ENCODE assay signal across 18 cellular contexts in genomic region chr13:112994781-112995355, GRCh38.
"Had no signal": no experiment of that assay in that cellular context is flagged by ENCODE, and none has a peak within 500 bp of the region (broad histone marks: within the 10 kb centered on the region; RNA-seq: fewer than 3 reads in every experiment).

No MANE protein-coding gene starts in this region.

- H3K27ac Mint-ChIP-seq: activated CD4-positive, alpha-beta T cell treated with anti-CD3 and anti-CD28 coated beads, Interleukin-2, amount 10 ng/mL, durations not matched to agents 7 days and 5 days; activated CD8-positive, alpha-beta T cell treated with anti-CD3 and anti-CD28 coated beads, Interleukin-2, amount 10 ng/mL, durations not matched to agents 7 days and 5 days; activated naive CD4-positive, alpha-beta T cell treated with anti-CD3 and anti-CD28 coated beads, Interleukin-2, amount 50 U/mL, for 24 hours; nephron progenitor cell had no signal

- H3K9me3 Mint-ChIP-seq: activated naive CD4-positive, alpha-beta T cell treated with anti-CD3 and anti-CD28 coated beads, Interleukin-2, amount 50 U/mL, for 24 hours had no signal

- DNase-seq: activated CD4-positive, alpha-beta T cell treated with anti-CD3 and anti-CD28 coated beads, Interleukin-2, amount 10 ng/mL, durations not matched to agents 7 days and 5 days; activated CD4-positive, CD25-positive, alpha-beta regulatory T cell treated with anti-CD3 and anti-CD28 coated beads, Interleukin-2, amount 50 U/mL, for 72 hours; activated CD8-positive, alpha-beta T cell treated with anti-CD3 and anti-CD28 coated beads, Interleukin-2, amount 10 ng/mL, durations not matched to agents 7 days and 5 days; activated gamma-delta T cell treated with Interleukin-2 at 50 U/mL for 16 hours; activated T-cell treated with anti-CD3 and anti-CD28 coated beads, Interleukin-2, amount 50 U/mL, for 1 hour; anterior cingulate cortex; body of pancreas; dermis blood vessel endothelial cell; effector memory CD4-positive, alpha-beta T cell; hypothalamus; left ventricle myocardium superior; midbrain; nephron progenitor cell; sigmoid colon; stimulated activated CD4-positive, alpha-beta T cell treated with anti-CD3 and anti-CD28 coated beads, Interleukin-4, amount 100 ng/mL, for 24 hours; stimulated activated naive CD4-positive, alpha-beta T cell treated with Interleukin-2 at 50 U/mL for 16 hours; upper lobe of right lung had no signal

- H3K4me3 Mint-ChIP-seq: activated CD4-positive, alpha-beta T cell treated with anti-CD3 and anti-CD28 coated beads, Interleukin-2, amount 10 ng/mL, durations not matched to agents 7 days and 5 days; activated CD8-positive, alpha-beta T cell treated with anti-CD3 and anti-CD28 coated beads, Interleukin-2, amount 10 ng/mL, durations not matched to agents 7 days and 5 days; activated naive CD4-positive, alpha-beta T cell treated with anti-CD3 and anti-CD28 coated beads, Interleukin-2, amount 50 U/mL, for 24 hours; nephron progenitor cell had no signal

- H3K36me3 Mint-ChIP-seq: activated naive CD4-positive, alpha-beta T cell treated with anti-CD3 and anti-CD28 coated beads, Interleukin-2, amount 50 U/mL, for 24 hours had no signal

- H3K4me1 Mint-ChIP-seq: activated CD4-positive, alpha-beta T cell treated with anti-CD3 and anti-CD28 coated beads, Interleukin-2, amount 10 ng/mL, durations not matched to agents 7 days and 5 days had no signal

- H3K27me3 Mint-ChIP-seq: activated CD4-positive, alpha-beta T cell treated with anti-CD3 and anti-CD28 coated beads, Interleukin-2, amount 10 ng/mL, durations not matched to agents 7 days and 5 days; activated naive CD4-positive, alpha-beta T cell treated with anti-CD3 and anti-CD28 coated beads, Interleukin-2, amount 50 U/mL, for 24 hours had no signal

- ATAC-seq: activated CD8-positive, alpha-beta T cell treated with anti-CD3 and anti-CD28 coated beads, Interleukin-2, amount 10 ng/mL, durations not matched to agents 7 days and 5 days; body of pancreas; left ventricle myocardium superior; upper lobe of right lung had no signal
